In genomic region chr3:127053450-127053849, GRCh38 we compare ENCODE assay signal across 13 cellular contexts.
"Had no signal": no experiment of that assay in that cellular context is flagged by ENCODE, and none has a peak within 500 bp of the region (broad histone marks: within the 10 kb centered on the region; RNA-seq: fewer than 3 reads in every experiment).

No MANE protein-coding gene starts in this region.

- H3K27ac ChIP-seq: body of pancreas, cardiac muscle cell, skin epidermis, tibial nerve had no signal

- ATAC-seq: body of pancreas; stimulated activated effector memory CD8-positive, alpha-beta T cell treated with anti-CD3 and anti-CD28 coated beads, Interleukin-12 subunit alpha, Interleukin-12 subunit beta, amount 100 ng/mL, for 72 hours; stimulated activated naive CD8-positive, alpha-beta T cell treated with anti-CD3 and anti-CD28 coated beads, Interleukin-15, amount 100 ng/mL, for 72 hours; WTC11 had no signal

- DNase-seq: activated naive CD4-positive, alpha-beta T cell treated with Interleukin-2 at 50 U/mL for 16 hours; activated naive CD8-positive, alpha-beta T cell treated with anti-CD3 and anti-CD28 coated beads for 36 hours; kidney glomerular epithelial cell; mesenchymal stem cell; stimulated activated CD4-positive, alpha-beta T cell treated with anti-CD3 and anti-CD28 coated beads, Interleukin-2, amount 100 ng/mL, for 24 hours; stimulated activated naive CD8-positive, alpha-beta T cell treated with anti-CD3 and anti-CD28 coated beads, Interleukin-15, amount 100 ng/mL, for 72 hours; T-helper 9 cell had no signal

- H3K27me3 ChIP-seq: body of pancreas, cardiac muscle cell, tibial nerve had no signal

- H3K4me3 ChIP-seq: body of pancreas, cardiac muscle cell, skin epidermis, tibial nerve had no signal

- H3K4me1 ChIP-seq: body of pancreas had no signal

- H3K36me3 ChIP-seq: cardiac muscle cell, tibial nerve had no signal
